8 cellular contexts compared by ENCODE assay signal in the genomic region with DNA sequence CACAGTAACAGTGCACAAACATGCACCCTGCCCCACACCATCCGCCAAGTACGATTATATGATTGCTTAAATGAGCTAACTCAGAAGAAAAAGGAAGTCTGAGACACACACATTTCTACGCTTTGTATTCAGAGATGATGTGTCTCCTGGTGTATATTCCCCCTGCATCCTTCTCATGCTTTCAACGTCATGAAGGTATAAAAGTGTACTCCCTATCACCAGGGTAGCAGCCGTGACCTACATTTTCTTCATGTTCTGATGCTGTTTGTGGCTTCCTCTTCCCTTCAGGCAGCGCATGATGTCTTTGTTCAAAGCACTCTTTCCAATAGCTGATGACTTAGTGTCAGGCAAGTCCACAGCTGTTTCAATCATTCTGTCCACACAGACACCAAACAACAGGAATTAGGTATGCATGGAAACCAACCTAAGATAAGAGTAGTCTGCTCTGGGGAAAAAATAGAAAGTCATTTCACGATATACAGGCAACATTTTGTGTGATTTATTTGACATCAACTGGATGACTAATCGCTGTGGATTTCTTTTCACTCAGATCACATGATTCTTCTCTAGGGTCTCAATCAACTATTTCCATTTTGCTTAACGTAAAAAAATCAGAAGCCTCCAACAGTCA.
A peak's percentile ranks its signal among the peaks of the same experiment; 100 is the strongest.
DNase-seq lines count a peak whose midpoint lies in the region; ATAC-seq lines count a peak whose summit lies in the region.

No MANE protein-coding gene starts in this region.

- H3K27ac Mint-ChIP-seq in activated T-cell treated with anti-CD3 and anti-CD28 coated beads, Interleukin-2, amount 50 U/mL, for 72 hours, result peak overlapping the region; percentile 45

- H3K27me3 Mint-ChIP-seq in activated T-cell treated with anti-CD3 and anti-CD28 coated beads, Interleukin-2, amount 50 U/mL, for 72 hours (ENCODE audit: low read depth), result no peaks in the 10 kb centered on the region

- intact Hi-C loops in left ventricle myocardium superior (cut with micrococcal nuclease), result no loop called here

- H3K4me3 Mint-ChIP-seq in activated T-cell treated with anti-CD3 and anti-CD28 coated beads, Interleukin-2, amount 50 U/mL, for 72 hours, result peak overlapping the region; percentile 73 to 83

- H3K4me1 Mint-ChIP-seq in activated T-cell treated with anti-CD3 and anti-CD28 coated beads, Interleukin-2, amount 50 U/mL, for 72 hours (ENCODE audit: low read depth), result peaks cover 70% of the 10 kb centered on the region

- H3K9me3 Mint-ChIP-seq in activated T-cell treated with anti-CD3 and anti-CD28 coated beads, Interleukin-2, amount 50 U/mL, for 72 hours, result peaks cover 7 to 9% of the 10 kb centered on the region in 2 donors

- DNase-seq in CD1c-positive myeloid dendritic cell (ENCODE audit: extremely low spot score), result peak; percentile 79
- peak; percentile 93 to 95 for DNase-seq in NOMO-1 (lab: John Stamatoyannopoulos, UW; ENCODE audit: unreplicated experiment in 2 of 2)
- peak; percentile 73 to 79 for DNase-seq in activated T-cell treated with anti-CD3 and anti-CD28 coated beads, Interleukin-2, amount 50 U/mL, for 72 hours
- DNase-seq in left ventricle myocardium superior, result peak; percentile 25
- peak; percentile 39 for DNase-seq in stimulated activated CD8-positive, alpha-beta memory T cell treated with anti-CD3 and anti-CD28 coated beads, Interleukin-12 subunit alpha, Interleukin-12 subunit beta, amount 100 ng/mL, for 24 hours (ENCODE audit: extremely low read depth)
- no peak for DNase-seq in 8988T

- H3K36me3 Mint-ChIP-seq in activated T-cell treated with anti-CD3 and anti-CD28 coated beads, Interleukin-2, amount 50 U/mL, for 72 hours (ENCODE audit: insufficient read depth in 2 of 2), result peaks cover 6 to 16% of the 10 kb centered on the region in 2 donors

- peak; percentile 85 to 87 for ATAC-seq in activated T-cell treated with anti-CD3 and anti-CD28 coated beads, Interleukin-2, amount 50 U/mL, for 72 hours (replicated peaks in 1 of 2)
- ATAC-seq in left ventricle myocardium superior, result peak; percentile 61
- no peak for ATAC-seq in HG03469 (IDR thresholded peaks at IDR 0.05; ENCODE audit: unreplicated experiment)
- ATAC-seq in GM21360 (IDR thresholded peaks at IDR 0.05; ENCODE audit: unreplicated experiment), result no peak

Comparison
In these comparisons a context has a peak if more than half of its experiments do, and no peak if none do; other contexts are left out.
1. ATAC-seq: peak in activated T-cell treated with anti-CD3 and anti-CD28 coated beads, Interleukin-2, amount 50 U/mL, for 72 hours (2 of 2) and left ventricle myocardium superior (single experiment); none in HG03469 (single experiment) and GM21360 (single experiment).